ENCODE assay signal across 8 cellular contexts in genomic region chr6:159691133-159691962, GRCh38. TPM values are rescaled to one million over a fixed set of nuclear protein-coding genes. Genes with fewer than 3 reads are reported as not detected.
DNase-seq lines count a peak whose midpoint lies in the region; ATAC-seq, FAIRE-seq and TF ChIP-seq lines count a peak whose summit lies in the region.

No MANE protein-coding gene starts in this region.

- SMC1A ChIA-PET in GM12878 (lab: Charles Lee; ENCODE audit: uncharacterized antibody, unreplicated experiment): interaction anchor here (0.6 to 3.4 kb wide), 22 partner anchors 10 to 842 kb away, joined by 3 to 18 read pairs (median 4); partner anchors contain the start of genes ACAT2, TCP1 and WTAP

- H3K36me3 Mint-ChIP-seq in CD8-positive, alpha-beta T cell: peaks cover 44% of the 10 kb centered on the region

- no peaks in the 10 kb centered on the region for H4K20me1 ChIP-seq in GM12878 (ENCODE audit: control insufficient read depth, insufficient read depth)

- peak overlapping the region; percentile 67 for H3K27ac ChIP-seq in CD8-positive, alpha-beta T cell (ENCODE audit: low read depth, low read length)
- H3K27ac ChIP-seq in GM12878 (ENCODE audit: control insufficient read depth, insufficient read depth) (peak overlapping the region; percentile 74), skeletal muscle tissue (ENCODE audit: low read depth, low read length) (peak overlapping the region; percentile 93)

- FAIRE-seq in GM12878 (lab: Jason Lieb, UNC): peak; percentile 91

- H3K9ac ChIP-seq in GM12878 (ENCODE audit: control insufficient read depth, insufficient read depth, low read length) (peak overlapping the region; percentile 53), skeletal muscle tissue (ENCODE audit: low read depth in 1 of 3, low read length in 3 of 3) (peak overlapping the region; percentile 91 to 97 (median 96))

- no peak for DNase-seq in CD8-positive, alpha-beta T cell
- peak; percentile 30 for DNase-seq in NCI-H774 (lab: John Stamatoyannopoulos, UW)
- DNase-seq in GM12878 (ENCODE audit: low read depth, low spot score): peak; percentile 47
- DNase-seq in iPS-NIHi7 (ENCODE audit: extremely low spot score): peak; percentile 16
- DNase-seq in OCI-M2 (lab: John Stamatoyannopoulos, UW; ENCODE audit: unreplicated experiment): no peak

- no peak for TF ChIP-seq POLR2A in GM12878 (IDR thresholded peaks at IDR 0.05; ENCODE audit: low read depth, low read length)

- no peaks in the 10 kb centered on the region for H3K9me3 Mint-ChIP-seq in CD8-positive, alpha-beta T cell

- H3K27me3 ChIP-seq in CD8-positive, alpha-beta T cell (ENCODE audit: insufficient read depth, low read length): no peaks in the 10 kb centered on the region
- H3K27me3 ChIP-seq in GM12878 (replicated peaks in 1 of 2; ENCODE audit: control insufficient read depth in 2 of 2, insufficient read depth in 2 of 2, low read length in 1 of 2): no peaks in the 10 kb centered on the region
- no peaks in the 10 kb centered on the region for H3K27me3 ChIP-seq in skeletal muscle tissue (ENCODE audit: control insufficient read depth in 3 of 3, insufficient read depth in 3 of 3, low read length in 3 of 3)

- H3K4me3 ChIP-seq in CD8-positive, alpha-beta T cell (ENCODE audit: low read depth, low read length): peak overlapping the region; percentile 54
- H3K4me3 ChIP-seq in GM12878 (peak overlapping the region; percentile 66), skeletal muscle tissue (ENCODE audit: low read length in 3 of 3) (peak overlapping the region; percentile 90 to 97 (median 94))

- peaks cover 23% of the 10 kb centered on the region for H3K79me2 ChIP-seq in GM12878 (ENCODE audit: control insufficient read depth, insufficient read depth, low read length)

- peak overlapping the region; percentile 89 for H2AFZ ChIP-seq in GM12878 (ENCODE audit: control insufficient read depth, low read depth, low read length)

- no peak for TF ChIP-seq EP300 in GM12878 (IDR thresholded peaks at IDR 0.05; ENCODE audit: borderline replicate concordance in 1 of 2, control insufficient read depth in 1 of 2, low read depth in 2 of 2, low read length in 2 of 2)

- peak overlapping the region; percentile 82 for H3K4me2 ChIP-seq in GM12878 (ENCODE audit: control insufficient read depth, insufficient read depth)

- peaks cover 51% of the 10 kb centered on the region for H3K4me1 Mint-ChIP-seq in CD8-positive, alpha-beta T cell (ENCODE audit: low read depth)

- TF ChIP-seq CTCF in CD8-positive, alpha-beta T cell (IDR thresholded peaks at IDR 0.05): peak; percentile 90
- TF ChIP-seq CTCF in GM12878 (IDR thresholded peaks at IDR 0.05 in 2 of 3, conservative IDR thresholded peaks at IDR 0.05 in 1 of 3; ENCODE audit: control insufficient read depth in 2 of 3, extremely low read depth in 1 of 3, insufficient read depth in 1 of 3, low read depth in 3 of 3, low read length in 3 of 3): peak; percentile 69 to 82 (median 78)

- H3K36me3 ChIP-seq in CD8-positive, alpha-beta T cell (ENCODE audit: insufficient read depth, low read length): no peaks in the 10 kb centered on the region
- H3K36me3 ChIP-seq in GM12878 (ENCODE audit: control insufficient read depth in 2 of 2, insufficient read depth in 2 of 2, low read length in 1 of 2): peaks cover 0 to 5% of the 10 kb centered on the region in 2 experiments; a peak in 1 of 4 replicates
- peaks cover 15 to 30% (median 25%) of the 10 kb centered on the region in 3 donors for H3K36me3 ChIP-seq in skeletal muscle tissue (ENCODE audit: control insufficient read depth in 3 of 3, insufficient read depth in 3 of 3, low read length in 3 of 3)

- WGBS in GM12878 (ENCODE audit: insufficient coverage, insufficient replicate concordance, low lambda C conversion rate, missing lambda C conversion rate): 2% methylated on average over 11 of the region's 11 CpGs

- RAD21 ChIA-PET in GM12878 (lab: Charles Lee; ENCODE audit: unreplicated experiment): interaction anchor here (0.8 to 3.2 kb wide), 11 partner anchors 29 to 276 kb away, joined by 3 to 13 read pairs (median 5); partner anchors contain the start of genes MRPL18, TCP1 and WTAP

- no peak for ATAC-seq in CD8-positive, alpha-beta T cell
- ATAC-seq in GM19468 (IDR thresholded peaks at IDR 0.05; ENCODE audit: extremely low read depth, unreplicated experiment): peak; percentile 11
- ATAC-seq in GM12878: 0 out of 3 replicates have a peak, but pooled peaks have one; percentile 6
- no peak for ATAC-seq in HG03135 (IDR thresholded peaks at IDR 0.05; ENCODE audit: unreplicated experiment)

- TF ChIP-seq RAD21 in GM12878 (IDR thresholded peaks at IDR 0.05; ENCODE audit: insufficient read depth, low read depth, low read length): peak; percentile 83

- H3K9me3 ChIP-seq in CD8-positive, alpha-beta T cell (ENCODE audit: low read length): no peaks in the 10 kb centered on the region
- H3K9me3 ChIP-seq in GM12878 (replicated peaks; ENCODE audit: control insufficient read depth, insufficient read depth, low read length): no peaks in the 10 kb centered on the region
- no peaks in the 10 kb centered on the region for H3K9me3 ChIP-seq in skeletal muscle tissue (ENCODE audit: control insufficient read depth in 3 of 3, low read length in 3 of 3)

- H3K4me1 ChIP-seq in CD8-positive, alpha-beta T cell (ENCODE audit: insufficient read depth, low read length): peaks cover 32% of the 10 kb centered on the region
- H3K4me1 ChIP-seq in GM12878 (ENCODE audit: control insufficient read depth, insufficient read depth, low read length): peaks cover 10% of the 10 kb centered on the region
- peaks cover 19 to 54% (median 23%) of the 10 kb centered on the region in 3 donors for H3K4me1 ChIP-seq in skeletal muscle tissue (ENCODE audit: control insufficient read depth in 3 of 3, insufficient read depth in 3 of 3, low read length in 3 of 3)

- peak overlapping the region; percentile 96 for H3K4me3 Mint-ChIP-seq in CD8-positive, alpha-beta T cell

- CTCF ChIA-PET in CD8-positive, alpha-beta T cell (lab: Charles Lee): interaction anchor here (0.6 to 2.7 kb wide), 34 partner anchors 9 to 765 kb away, joined by 3 to 26 read pairs (median 4); partner anchors contain the start of genes ACAT2 and MRPL18
- CTCF ChIA-PET in GM12878 (lab: Yijun Ruan, JAX): interaction anchor here (0.6 to 5.8 kb wide), 32 partner anchors 9 to 276 kb away, joined by 3 to 46 read pairs (median 4); partner anchors contain the start of genes ACAT2, MRPL18, TCP1 and WTAP

- intact Hi-C loops in CD8-positive, alpha-beta T cell (cut with DNase I, micrococcal nuclease): loop anchor here (1.0 to 10.0 kb wide), 9 partner anchors 29 to 1583 kb away; partner anchors contain the start of genes ACAT2 (in 1 of the 2), AGPAT4 (in 1 of the 2), IGF2R (in 1 of the 2) and MAP3K4 (in 1 of the 2)
- intact Hi-C loops in GM12878 (cut with micrococcal nuclease; ENCODE audit: unreplicated experiment): loop anchor here (1.0 to 10.0 kb wide), 2 partner anchors 162 to 413 kb away; no protein-coding TSS in a partner anchor

- H3K27ac Mint-ChIP-seq in CD8-positive, alpha-beta T cell: peak overlapping the region; percentile 97

- TSS peak; percentile 70 for BruUV-seq in GM12878 (replicated peaks; lab: Mats Ljungman, UMichigan)

- no peaks in the 10 kb centered on the region for H3K27me3 Mint-ChIP-seq in CD8-positive, alpha-beta T cell (ENCODE audit: low read depth)

- in situ Hi-C loops in GM12878 (cut with MboI): no loop called here

- POLR2A ChIA-PET in CD8-positive, alpha-beta T cell (lab: Charles Lee): interaction anchor here (0.7 to 3.6 kb wide), 10 partner anchors 8 to 282 kb away, joined by 3 to 35 read pairs (median 4); partner anchors contain the start of genes ACAT2, MRPL18, TCP1 and WTAP
- POLR2A ChIA-PET in GM12878 (lab: Charles Lee): interaction anchor here (0.6 to 3.3 kb wide), 6 partner anchors 11 to 99 kb away, joined by 3 to 16 read pairs (median 4); partner anchors contain the start of genes MRPL18 and WTAP

TF ChIP-seq in GM12878, 131 proteins besides CTCF, POLR2A, EP300 and RAD21 (continues in another document):
- TF ChIP-seq ZNF274 (IDR thresholded peaks at IDR 0.05; ENCODE audit: insufficient read depth, insufficient read length): no peak

RNA-seq across cellular contexts. Expression of gene SOD2, which starts 1.7 kb away (rescaled TPM):
- total RNA-seq in CD8-positive, alpha-beta T cell: 10 to 100 TPM; 99.1 to 99.6 TPM
- 16.2 and 17.1 TPM in 2 replicates for total RNA-seq in GM12878 (2013; cell fraction: nucleolus; rRNA removed)
- total RNA-seq in GM12878 (2014; rRNA removed): 39.8 and 40.5 TPM in 2 replicates
- 34.4 and 37.8 TPM in 2 replicates for total RNA-seq in GM12878 (2014; rRNA removed; fragmentation: Illumina TruSeq; extraction: Trizol)
- 46.4 and 50.5 TPM in 2 replicates for total RNA-seq in GM12878 (2021)
- polyA plus RNA-seq in GM12878 (2011; ENCODE audit: low read depth): 21.0 TPM
- polyA plus RNA-seq in GM12878 (2011; rRNA removed): 42.3 and 43.8 TPM in 2 replicates
- polyA plus RNA-seq in GM12878 (2011; cell fraction: cytosol; rRNA removed): 35.0 and 38.5 TPM in 2 replicates
- 15.0 and 18.2 TPM in 2 replicates for polyA plus RNA-seq in GM12878 (2011; cell fraction: nucleus; rRNA removed)
- polyA plus RNA-seq in GM12878 (2012): 26.9 and 27.8 TPM in 2 replicates
- polyA plus RNA-seq in GM12878 (2014; fragmentation: Illumina TruSeq; extraction: Trizol): 33.3 and 44.2 TPM in 2 replicates
- polyA plus RNA-seq in GM12878 (2014; fragmentation: Nextera tagmentation; extraction: Ambion mirVana): 10 to 100 TPM; 12.1 to 20.9 TPM
- 36.2 and 37.7 TPM in 2 replicates for polyA plus RNA-seq in GM12878 (2014; rRNA removed)
- 10 to 100 TPM; 48.6 to 55.8 TPM for polyA plus RNA-seq in GM12878 (2016; fragmentation: Nextera tagmentation; extraction: Ambion mirVana)
- polyA minus RNA-seq in GM12878 (2011; rRNA and poly(A)+ RNA removed): 37.2 and 48.3 TPM in 2 replicates
- 14.0 and 19.4 TPM in 2 replicates for polyA minus RNA-seq in GM12878 (2011; cell fraction: cytosol; rRNA and poly(A)+ RNA removed)
- polyA minus RNA-seq in GM12878 (2011; cell fraction: nucleus; rRNA and poly(A)+ RNA removed): 6.9 and 11.0 TPM in 2 replicates
- total RNA-seq in skeletal muscle tissue: 28.7 TPM

RNA-seq across cellular contexts. Expression of gene WTAP, which starts 36.0 kb away (rescaled TPM):
- 100 to 1,000 TPM; 224 to 226 TPM for total RNA-seq in CD8-positive, alpha-beta T cell
- 152 and 161 TPM in 2 replicates for total RNA-seq in GM12878 (2013; cell fraction: nucleolus; rRNA removed)
- total RNA-seq in GM12878 (2014; rRNA removed) (65.1 and 74.3 TPM in 2 replicates), GM12878 (2014; rRNA removed; fragmentation: Illumina TruSeq; extraction: Trizol) (80.8 and 83.8 TPM in 2 replicates), GM12878 (2021) (73.0 and 79.0 TPM in 2 replicates), skeletal muscle tissue (64.7 TPM)
- polyA plus RNA-seq in GM12878 (2011; ENCODE audit: low read depth): 48.7 TPM
- polyA plus RNA-seq in GM12878 (2011; rRNA removed) (38.7 and 52.9 TPM in 2 replicates), GM12878 (2014; fragmentation: Illumina TruSeq; extraction: Trizol) (90.2 and 105 TPM in 2 replicates), GM12878 (2014; fragmentation: Nextera tagmentation; extraction: Ambion mirVana) (100 to 1,000 TPM; 102 to 132 TPM), GM12878 (2014; rRNA removed) (46.7 and 52.0 TPM in 2 replicates), GM12878 (2016; fragmentation: Nextera tagmentation; extraction: Ambion mirVana) (10 to 100 TPM; 82.3 to 95.7 TPM)
- polyA plus RNA-seq in GM12878 (2011; cell fraction: cytosol; rRNA removed): 19.7 and 25.0 TPM in 2 replicates
- 25.7 and 27.7 TPM in 2 replicates for polyA plus RNA-seq in GM12878 (2011; cell fraction: nucleus; rRNA removed)
- polyA plus RNA-seq in GM12878 (2012): 59.1 and 59.4 TPM in 2 replicates
- polyA minus RNA-seq in GM12878 (2011; rRNA and poly(A)+ RNA removed): 51.0 and 64.1 TPM in 2 replicates
- 21.7 and 23.9 TPM in 2 replicates for polyA minus RNA-seq in GM12878 (2011; cell fraction: cytosol; rRNA and poly(A)+ RNA removed)
- 34.9 and 60.9 TPM in 2 replicates for polyA minus RNA-seq in GM12878 (2011; cell fraction: nucleus; rRNA and poly(A)+ RNA removed)

Comparison
In these comparisons a context has a peak if more than half of its experiments do, and no peak if none do; other contexts are left out.
1. ATAC-seq: peak in GM19468 (single experiment) and GM12878 (single experiment); none in CD8-positive, alpha-beta T cell (single experiment) and HG03135 (single experiment).
2. DNase-seq: peak in NCI-H774 (single experiment), GM12878 (single experiment) and iPS-NIHi7 (single experiment); none in CD8-positive, alpha-beta T cell (0 of 7) and OCI-M2 (single experiment).
3. Peak in every context shown above with its lines, with median percentiles within 50 percentile points of each other: H3K27ac ChIP-seq and H3K4me3 ChIP-seq.